In the genomic region with DNA sequence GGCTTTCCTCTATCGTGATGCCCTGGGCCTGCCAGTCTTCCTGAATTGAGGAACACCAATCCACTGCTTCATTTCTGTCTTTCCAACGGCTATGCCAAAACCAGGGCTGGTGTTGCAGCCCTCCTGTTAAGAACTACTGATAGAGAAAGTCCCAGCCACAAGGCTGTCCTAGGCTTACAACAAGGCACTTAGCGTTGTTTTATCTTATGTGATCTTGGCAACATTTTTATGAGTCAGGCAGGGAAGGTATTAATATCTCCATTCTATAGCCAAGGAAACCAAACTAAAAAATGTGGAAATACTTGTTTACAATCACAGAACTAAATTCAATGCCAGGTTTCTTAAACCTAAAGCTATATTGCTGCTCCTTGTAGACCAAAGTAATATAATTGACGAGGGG, we compare ENCODE assay signal across 17 cellular contexts.
DNase-seq lines count a peak whose midpoint lies in the region; ATAC-seq, FAIRE-seq and TF ChIP-seq lines count a peak whose summit lies in the region.
"Had no signal": no experiment of that assay in that cellular context is flagged by ENCODE, and none has a peak within 500 bp of the region (broad histone marks: within the 10 kb centered on the region; RNA-seq: fewer than 3 reads in every experiment).

No MANE protein-coding gene starts in this region.

- CTCF ChIA-PET in MCF 10A (lab: Yijun Ruan, JAX) = interaction anchor here (0.6 to 1.7 kb wide), 7 partner anchors 15 to 169 kb away, joined by 3 to 6 read pairs (median 3); no protein-coding TSS in a partner anchor
- CTCF ChIA-PET in K562 (lab: Yijun Ruan, JAX; ENCODE audit: low intra/inter-chr PET ratio) = no interaction called here

- no peaks in the 10 kb centered on the region for H3K9me3 Mint-ChIP-seq in MCF 10A (ENCODE audit: unreplicated experiment)

- POLR2A ChIA-PET in MCF 10A (lab: Yijun Ruan, JAX) = interaction anchor here (0.6 to 2.3 kb wide), 4 partner anchors 14 to 520 kb away, joined by 3 to 11 read pairs (median 4); no protein-coding TSS in a partner anchor
- POLR2A ChIA-PET in K562 (lab: Yijun Ruan, JAX) = interaction anchor here (1.3 kb wide), 1 partner anchor 11 kb away, joined by 3 read pairs; no protein-coding TSS in a partner anchor

- no peak overlapping the region for H3K4me3 ChIP-seq in breast epithelium
- H3K4me3 ChIP-seq in K562 = no peak overlapping the region
- H3K4me3 ChIP-seq in suprapubic skin = no peak overlapping the region
- no peak overlapping the region for H3K4me3 ChIP-seq in gastroesophageal sphincter
- H3K4me3 ChIP-seq: GM12878, GM23338 had no signal

- no peaks in the 10 kb centered on the region for H3K36me3 Mint-ChIP-seq in MCF 10A (ENCODE audit: insufficient read depth, unreplicated experiment)

- WGBS in K562 (ENCODE audit: insufficient coverage, low coverage, missing lambda C conversion rate) = 8% methylated on average over 4 of the region's 4 CpGs
- 52% methylated on average over 4 of the region's 4 CpGs for WGBS in suprapubic skin
- WGBS in gastroesophageal sphincter (ENCODE audit: low coverage in 1 of 2), 2 donors = 89 to 97% methylated on average over 3 to 4 of the region's 4 CpGs

- H3K27me3 ChIP-seq in breast epithelium = no peaks in the 10 kb centered on the region
- no peaks in the 10 kb centered on the region for H3K27me3 ChIP-seq in K562 (ENCODE audit: control insufficient read depth in 2 of 2, insufficient read depth in 2 of 2, low read length in 2 of 2)
- no peaks in the 10 kb centered on the region for H3K27me3 ChIP-seq in foreskin keratinocyte
- no peaks in the 10 kb centered on the region for H3K27me3 ChIP-seq in suprapubic skin
- H3K27me3 ChIP-seq in gastroesophageal sphincter = no peaks in the 10 kb centered on the region

- FAIRE-seq in K562 (lab: Jason Lieb, UNC) = no peak
- FAIRE-seq: GM12878, GM19239, RCC 7860 had no signal

- no peak overlapping the region for H3K9ac ChIP-seq in K562 (ENCODE audit: insufficient read depth in 1 of 2, low read depth in 2 of 2, low read length in 2 of 2)

- no peak for TF ChIP-seq POLR2A in breast epithelium (IDR thresholded peaks at IDR 0.05)
- no peak for TF ChIP-seq POLR2A in K562 (conservative IDR thresholded peaks at IDR 0.05)
- no peak for TF ChIP-seq POLR2A in suprapubic skin (IDR thresholded peaks at IDR 0.05)
- no peak for TF ChIP-seq POLR2A in gastroesophageal sphincter (IDR thresholded peaks at IDR 0.05)

- DNase-seq in MCF 10A (ENCODE audit: unreplicated experiment) (peak; percentile 14), breast epithelium (ENCODE audit: low spot score in 2 of 2) (no peak), K562 (ENCODE audit: extremely low read depth in 1 of 4, low spot score in 3 of 4) (peak in 1 of 4 experiments; percentile 30), foreskin keratinocyte (peak; percentile 57 to 82), suprapubic skin (ENCODE audit: low spot score in 2 of 2) (no peak), ecto neural progenitor cell (ENCODE audit: low spot score) (no peak), NCI-H2171 (lab: John Stamatoyannopoulos, UW) (no peak)
- DNase-seq: C1 segment of cervical spinal cord, NCI-H1092, NCI-H1694, NCI-H2107, NCI-H748 treated with DMSO at 0.1 percent for 48 hours had no signal

- H3K27ac Mint-ChIP-seq in MCF 10A (ENCODE audit: low read depth, unreplicated experiment) = no peak overlapping the region
- H3K27ac Mint-ChIP-seq: GM23338 had no signal

- H3K4me2 ChIP-seq in K562 (ENCODE audit: insufficient read depth, low read length) = no peak overlapping the region
- H3K4me2 ChIP-seq: GM23338 had no signal

- H3K9me3 ChIP-seq in breast epithelium (no peaks in the 10 kb centered on the region), K562 (replicated peaks; ENCODE audit: control insufficient read depth, insufficient read depth, low read depth, low read length) (no peaks in the 10 kb centered on the region), suprapubic skin (no peaks in the 10 kb centered on the region), gastroesophageal sphincter (no peaks in the 10 kb centered on the region)

- H3K36me3 ChIP-seq in breast epithelium (no peaks in the 10 kb centered on the region), K562 (ENCODE audit: control insufficient read depth, insufficient read depth, low read length) (no peaks in the 10 kb centered on the region), suprapubic skin (no peaks in the 10 kb centered on the region), gastroesophageal sphincter (no peaks in the 10 kb centered on the region)

- H4K20me1 ChIP-seq in K562 (replicated peaks; ENCODE audit: control insufficient read depth, insufficient read depth, low read length) = no peaks in the 10 kb centered on the region

- in situ Hi-C loops in K562 (cut with MboI) = no loop called here

- TF ChIP-seq CTCF in MCF 10A (IDR thresholded peaks at IDR 0.05; ENCODE audit: unreplicated experiment) = no peak
- TF ChIP-seq CTCF in breast epithelium (IDR thresholded peaks at IDR 0.05) = no peak
- no peak for TF ChIP-seq CTCF in K562 (IDR thresholded peaks at IDR 0.05 in 2 of 3, conservative IDR thresholded peaks at IDR 0.05 in 1 of 3; ENCODE audit: insufficient read depth in 2 of 3, low read depth in 1 of 3, low read length in 3 of 3)
- TF ChIP-seq CTCF in foreskin keratinocyte (conservative IDR thresholded peaks at IDR 0.05) = no peak
- no peak for TF ChIP-seq CTCF in suprapubic skin (IDR thresholded peaks at IDR 0.05)
- no peak for TF ChIP-seq CTCF in gastroesophageal sphincter (IDR thresholded peaks at IDR 0.05)

- H3K4me1 Mint-ChIP-seq in MCF 10A (ENCODE audit: insufficient read depth, unreplicated experiment) = peaks cover 36% of the 10 kb centered on the region

- no peak for TF ChIP-seq EP300 in K562 (IDR thresholded peaks at IDR 0.05; ENCODE audit: low read length)
- TF ChIP-seq EP300 in suprapubic skin (IDR thresholded peaks at IDR 0.05) = no peak
- TF ChIP-seq EP300 in gastroesophageal sphincter (IDR thresholded peaks at IDR 0.05) = no peak

- peak overlapping the region; percentile 34 for H2AFZ ChIP-seq in K562 (ENCODE audit: low read depth, low read length)
- H2AFZ ChIP-seq: GM23338 had no signal

- no peaks in the 10 kb centered on the region for H3K4me1 ChIP-seq in breast epithelium
- peaks cover 0 to 45% of the 10 kb centered on the region in 2 experiments; a peak in 4 of 5 replicates for H3K4me1 ChIP-seq in K562 (replicated peaks in 1 of 2; ENCODE audit: control insufficient read depth in 2 of 2, insufficient read depth in 2 of 2, low read length in 2 of 2)
- H3K4me1 ChIP-seq in foreskin keratinocyte = peaks cover 59% of the 10 kb centered on the region
- H3K4me1 ChIP-seq in suprapubic skin = peaks cover 50% of the 10 kb centered on the region
- H3K4me1 ChIP-seq in gastroesophageal sphincter = peaks cover 0 to 10% (median 0%) of the 10 kb centered on the region in 3 donors

- H3K27ac ChIP-seq in breast epithelium = no peak overlapping the region
- no peak overlapping the region for H3K27ac ChIP-seq in K562 (ENCODE audit: extremely low read depth, low read depth, low read length)
- peak overlapping the region; percentile 58 for H3K27ac ChIP-seq in foreskin keratinocyte
- H3K27ac ChIP-seq in suprapubic skin = peak overlapping the region; percentile 46
- no peak overlapping the region for H3K27ac ChIP-seq in gastroesophageal sphincter

- H3K4me3 Mint-ChIP-seq in MCF 10A (ENCODE audit: unreplicated experiment) = no peak overlapping the region
- H3K4me3 Mint-ChIP-seq: GM23338 had no signal

- intact Hi-C loops in MCF 10A (cut with micrococcal nuclease) = no loop called here
- intact Hi-C loops in breast epithelium (cut with DNase I; ENCODE audit: low total_unique reads) = no loop called here
- intact Hi-C loops in K562 (cut with micrococcal nuclease) = no loop called here

- no peaks in the 10 kb centered on the region for H3K27me3 Mint-ChIP-seq in MCF 10A (ENCODE audit: insufficient read depth, unreplicated experiment)

- ATAC-seq in K562 = peak; percentile 14; the same call in 1 of the 3 replicates
- peak; percentile 44 for ATAC-seq in foreskin keratinocyte
- no peak for ATAC-seq in gastroesophageal sphincter
- ATAC-seq: GM12878, GM23338 had no signal

- no TSS peak for BruUV-seq in MCF 10A (replicated peaks; lab: Mats Ljungman, UMichigan)
- BruUV-seq in K562 (replicated peaks; lab: Mats Ljungman, UMichigan) = no TSS peak

- TF ChIP-seq RAD21 in K562 (CRISPR knock-in tag; conservative IDR thresholded peaks at IDR 0.05 in 1 of 2, IDR thresholded peaks at IDR 0.05 in 1 of 2) = no peak

- no peaks in the 10 kb centered on the region for H3K79me2 ChIP-seq in K562 (ENCODE audit: control insufficient read depth, insufficient read depth, low read length)

- H3K9me1 ChIP-seq in K562 (ENCODE audit: control insufficient read depth, insufficient read depth, low read length) = no peaks in the 10 kb centered on the region

TF ChIP-seq in K562, 482 proteins besides CTCF, POLR2A, EP300 and RAD21:
- TF ChIP-seq, protein P1, sequence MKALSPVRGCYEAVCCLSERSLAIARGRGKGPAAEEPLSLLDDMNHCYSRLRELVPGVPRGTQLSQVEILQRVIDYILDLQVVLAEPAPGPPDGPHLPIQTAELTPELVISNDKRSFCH (CRISPR knock-in tag; IDR thresholded peaks at IDR 0.05) = no peak
- TF ChIP-seq, protein P1 (tag; IDR thresholded peaks at IDR 0.05) = 0 out of 2 replicates have a peak, but pooled peaks have one; percentile 18
- TF ChIP-seq SMARCB1 (IDR thresholded peaks at IDR 0.05; ENCODE audit: insufficient read length, low read depth) (no peak), FOSL1 (tag; conservative IDR thresholded peaks at IDR 0.05) (peak; percentile 44; the same call in 1 of the 2 replicates)

Comparison
In these comparisons a context has a peak if more than half of its experiments do, and no peak if none do; other contexts are left out.
1. DNase-seq: peak in MCF 10A (single experiment) and foreskin keratinocyte (2 of 2); none in breast epithelium (0 of 2), suprapubic skin (0 of 2), ecto neural progenitor cell (single experiment) and NCI-H2171 (single experiment).
2. H3K27ac ChIP-seq: peak in foreskin keratinocyte (single experiment) and suprapubic skin (single experiment); none in breast epithelium (0 of 2), K562 (single experiment) and gastroesophageal sphincter (0 of 4).